ENCODE assay signal across 28 cellular contexts in genomic region chr3:175692256-175692655, GRCh38.
"Had no signal": no experiment of that assay in that cellular context is flagged by ENCODE, and none has a peak within 500 bp of the region (broad histone marks: within the 10 kb centered on the region; RNA-seq: fewer than 3 reads in every experiment).

No MANE protein-coding gene starts in this region.

- H3K4me3 ChIP-seq: breast epithelium, K562 had no signal

- H3K36me3 ChIP-seq: breast epithelium had no signal

- DNase-seq: activated CD4-positive, alpha-beta T cell treated with anti-CD3 and anti-CD28 coated beads for 1 hour; activated CD4-positive, alpha-beta T cell treated with anti-CD3 and anti-CD28 coated beads, Interleukin-2, amount 10 ng/mL, durations not matched to agents 24 days and 14 days; activated CD4-positive, alpha-beta T cell treated with anti-CD3 and anti-CD28 coated beads, Interleukin-2, amount 50 U/mL, for 48 hours; activated CD8-positive, alpha-beta memory T cell treated with anti-CD3 and anti-CD28 coated beads, Interleukin-2, amount 10 ng/mL, durations not matched to agents 7 days and 5 days; activated effector memory CD4-positive, alpha-beta T cell treated with Interleukin-2 at 50 U/mL for 16 hours; activated naive CD4-positive, alpha-beta T cell; activated T-cell treated with anti-CD3 and anti-CD28 coated beads, Interleukin-2, amount 50 U/mL, for 24 hours; aorta; caudate nucleus; Kasumi-1; MV-4-11; NCI-H1092 treated with DMSO at 0.1 percent for 48 hours; NCI-H1417 treated with DMSO at 0.1 percent for 48 hours; NCI-H1694; NCI-H2029; NCI-H2107; NCI-H2171 treated with DMSO at 0.1 percent for 48 hours; NCI-H226; NCI-H510A; NCI-H526 treated with DMSO at 0.1 percent for 48 hours; NCI-H82; NK-92 treated with Interleukin-12 subunit alpha and Interleukin-12 subunit beta, amount 100 ng/mL, for 24 hours; PC-3; SHP77 treated with DMSO at 0.1 percent for 48 hours; T-helper 17 cell; T-helper 9 cell had no signal

- H3K27ac ChIP-seq: breast epithelium had no signal

- H3K27me3 ChIP-seq: breast epithelium had no signal

- H3K9me3 ChIP-seq: breast epithelium had no signal

- H3K4me1 ChIP-seq: breast epithelium had no signal
